Comparison of ENCODE assay signal across 11 cellular contexts in genomic region chr22:23752090-23752691, GRCh38. TPM values are rescaled to one million over a fixed set of nuclear protein-coding genes. Genes with fewer than 3 reads are reported as not detected.
A peak's percentile ranks its signal among the peaks of the same experiment; 100 is the strongest.
DNase-seq lines count a peak whose midpoint lies in the region; ATAC-seq and TF ChIP-seq lines count a peak whose summit lies in the region.
"Had no signal": no experiment of that assay in that cellular context is flagged by ENCODE, and none has a peak within 500 bp of the region (broad histone marks: within the 10 kb centered on the region; RNA-seq: fewer than 3 reads in every experiment).

No MANE protein-coding gene starts in this region.

- intact Hi-C loops in posterior cingulate gyrus (cut with DNase I), result no loop called here

- no peaks in the 10 kb centered on the region for H3K27me3 ChIP-seq in thoracic aorta (replicated peaks; ENCODE audit: insufficient read depth)
- H3K27me3 ChIP-seq: MG63, upper lobe of left lung had no signal

- no peaks in the 10 kb centered on the region for H3K9me3 Mint-ChIP-seq in activated naive CD4-positive, alpha-beta T cell treated with anti-CD3 and anti-CD28 coated beads, Interleukin-2, amount 50 U/mL, for 24 hours
- no peaks in the 10 kb centered on the region for H3K9me3 Mint-ChIP-seq in endothelial cell (ENCODE audit: unreplicated experiment)

- peak overlapping the region; percentile 90 for H3K4me3 ChIP-seq in thoracic aorta

- H3K36me3 Mint-ChIP-seq in activated naive CD4-positive, alpha-beta T cell treated with anti-CD3 and anti-CD28 coated beads, Interleukin-2, amount 50 U/mL, for 24 hours, result no peaks in the 10 kb centered on the region
- H3K36me3 Mint-ChIP-seq in endothelial cell (ENCODE audit: low read depth, unreplicated experiment), result no peaks in the 10 kb centered on the region

- ATAC-seq in thoracic aorta (ENCODE audit: insufficient number of reproducible peaks, low FRiP score, low read depth), result no peak

- H3K27me3 Mint-ChIP-seq in activated naive CD4-positive, alpha-beta T cell treated with anti-CD3 and anti-CD28 coated beads, Interleukin-2, amount 50 U/mL, for 24 hours, result no peaks in the 10 kb centered on the region
- peaks cover 7% of the 10 kb centered on the region for H3K27me3 Mint-ChIP-seq in endothelial cell (ENCODE audit: unreplicated experiment)

- TF ChIP-seq CTCF in endothelial cell (IDR thresholded peaks at IDR 0.05; ENCODE audit: unreplicated experiment) (no peak), thoracic aorta (IDR thresholded peaks at IDR 0.05) (no peak)

- no peaks in the 10 kb centered on the region for H3K36me3 ChIP-seq in thoracic aorta
- H3K36me3 ChIP-seq: MG63, upper lobe of left lung had no signal

- DNase-seq in activated naive CD4-positive, alpha-beta T cell (lab: John Stamatoyannopoulos, UW), result no peak
- peak; percentile 43 for DNase-seq in MV-4-11 (lab: John Stamatoyannopoulos, UW)
- no peak for DNase-seq in endothelial cell (ENCODE audit: low spot score)
- DNase-seq in thoracic aorta (ENCODE audit: low spot score), result no peak
- no peak for DNase-seq in GM03348 (ENCODE audit: low spot score)
- no peak for DNase-seq in NCI-H1105 treated with DMSO at 0.1 percent for 48 hours (lab: John Stamatoyannopoulos, UW)
- DNase-seq in posterior cingulate gyrus, result no peak
- DNase-seq: central memory CD4-positive, alpha-beta T cell had no signal

- no peak overlapping the region for H3K27ac ChIP-seq in thoracic aorta

- peak overlapping the region; percentile 66 for H3K4me3 Mint-ChIP-seq in activated naive CD4-positive, alpha-beta T cell treated with anti-CD3 and anti-CD28 coated beads, Interleukin-2, amount 50 U/mL, for 24 hours
- peak overlapping the region; percentile 83 for H3K4me3 Mint-ChIP-seq in endothelial cell (ENCODE audit: unreplicated experiment)

- no peaks in the 10 kb centered on the region for H3K9me3 ChIP-seq in thoracic aorta
- H3K9me3 ChIP-seq: MG63, upper lobe of left lung had no signal

- peaks cover 0 to 18% of the 10 kb centered on the region in 2 donors for H3K4me1 ChIP-seq in thoracic aorta (ENCODE audit: control insufficient read depth in 1 of 2, low read depth in 2 of 2)

- peaks cover 11% of the 10 kb centered on the region for H3K4me1 Mint-ChIP-seq in activated naive CD4-positive, alpha-beta T cell treated with anti-CD3 and anti-CD28 coated beads, Interleukin-2, amount 50 U/mL, for 24 hours
- H3K4me1 Mint-ChIP-seq in endothelial cell (ENCODE audit: unreplicated experiment), result peaks cover 11% of the 10 kb centered on the region

- no peak overlapping the region for H3K27ac Mint-ChIP-seq in activated naive CD4-positive, alpha-beta T cell treated with anti-CD3 and anti-CD28 coated beads, Interleukin-2, amount 50 U/mL, for 24 hours
- H3K27ac Mint-ChIP-seq in endothelial cell (ENCODE audit: unreplicated experiment), result no peak overlapping the region

RNA-seq across cellular contexts. Expression of gene ZNF70, which starts 1.3 kb away (rescaled TPM):
- total RNA-seq in endothelial cell (ENCODE audit: unreplicated experiment) (8.0 TPM), thoracic aorta (10 to 100 TPM in 1 of 2 donors, 1 to 10 TPM in 1; 8.4 to 13.8 TPM)

RNA-seq across cellular contexts. Expression of gene VPREB3, which starts 2.0 kb away (rescaled TPM):
- not detected for total RNA-seq in endothelial cell (ENCODE audit: unreplicated experiment)
- total RNA-seq in thoracic aorta, result not detected

RNA-seq across cellular contexts. Expression of gene C22orf15, which starts 10.6 kb away (rescaled TPM):
- 2.0 TPM for total RNA-seq in endothelial cell (ENCODE audit: unreplicated experiment)
- not detected for total RNA-seq in thoracic aorta

RNA-seq across cellular contexts. Expression of gene CHCHD10, which starts 15.6 kb away (rescaled TPM):
- total RNA-seq in endothelial cell (ENCODE audit: unreplicated experiment), result 55.8 TPM
- 10 to 100 TPM in 1 of 2 donors, not detected in 1; 19.4 TPM for total RNA-seq in thoracic aorta

RNA-seq across cellular contexts. Expression of gene MMP11, which starts 20.5 kb away (rescaled TPM):
- total RNA-seq in endothelial cell (ENCODE audit: unreplicated experiment), result 3.4 TPM
- 10 to 100 TPM in 1 of 2 donors, 1 to 10 TPM in 1; 2.0 to 10.2 TPM for total RNA-seq in thoracic aorta
